ENCODE assay signal across 25 cellular contexts in genomic region chr12:60849723-60850122, GRCh38.
"Had no signal": no experiment of that assay in that cellular context is flagged by ENCODE, and none has a peak within 500 bp of the region (broad histone marks: within the 10 kb centered on the region; RNA-seq: fewer than 3 reads in every experiment).

No MANE protein-coding gene starts in this region.

- ATAC-seq: heart right ventricle; left cardiac atrium; lower lobe of right lung; natural killer cell treated with Interleukin-12 subunit alpha and Interleukin-12 subunit beta and Interleukin-15 and Interleukin-18, amount 100 ng/mL, for 72 hours; pancreas; sciatic nerve; stimulated activated effector memory CD8-positive, alpha-beta T cell treated with anti-CD3 and anti-CD28 coated beads, Interleukin-12 subunit alpha, Interleukin-12 subunit beta, amount 100 ng/mL, for 72 hours had no signal

- H3K4me1 ChIP-seq: colonic mucosa, esophagus muscularis mucosa, heart right ventricle, left ventricle myocardium inferior, lower lobe of right lung, pancreas, stomach, thyroid gland had no signal

- H3K4me2 ChIP-seq: smooth muscle cell had no signal

- H3K27ac ChIP-seq: colonic mucosa, esophagus muscularis mucosa, heart right ventricle, left ventricle myocardium inferior, lower lobe of right lung, neutrophil, pancreas, stomach, thyroid gland had no signal

- DNase-seq: colonic mucosa; effector CD8-positive, alpha-beta T cell; endodermal cell; foreskin melanocyte; glutamatergic neuron; heart right ventricle; hippocampal formation; left cardiac atrium; left ventricle myocardium inferior; lower lobe of right lung; naive B cell; pancreas; stimulated activated CD4-positive, alpha-beta T cell treated with anti-CD3 and anti-CD28 coated beads, Interleukin-12 subunit alpha, Interleukin-12 subunit beta, amount 100 ng/mL, for 4 hours; stimulated activated CD4-positive, alpha-beta T cell treated with anti-CD3 and anti-CD28 coated beads, Interleukin-1b, Interleukin-23, amount 100 ng/mL, for 48 hours; stimulated activated CD4-positive, alpha-beta T cell treated with anti-CD3 and anti-CD28 coated beads, Interleukin-4, amount 100 ng/mL, for 24 hours; stimulated activated naive CD4-positive, alpha-beta T cell treated with Interleukin-2 at 50 U/mL for 16 hours; stomach; thyroid gland; trophoblast cell had no signal

- H3K9me3 ChIP-seq: colonic mucosa, esophagus muscularis mucosa, left ventricle myocardium inferior, lower lobe of right lung, neutrophil, pancreas, stomach, thyroid gland had no signal

- H3K4me3 ChIP-seq: colonic mucosa, esophagus muscularis mucosa, heart right ventricle, left ventricle myocardium inferior, lower lobe of right lung, pancreas, smooth muscle cell, stomach, thyroid gland had no signal

- H3K27me3 ChIP-seq: colonic mucosa, esophagus muscularis mucosa, heart right ventricle, neutrophil, pancreas, stomach, thyroid gland had no signal

- H3K36me3 ChIP-seq: colonic mucosa, esophagus muscularis mucosa, heart right ventricle, left ventricle myocardium inferior, lower lobe of right lung, neutrophil, pancreas, stomach, thyroid gland had no signal
